In genomic region chr4:9214701-9215100, GRCh38 we compare ENCODE assay signal across 6 cellular contexts. TPM values are rescaled to one million over a fixed set of nuclear protein-coding genes. Genes with fewer than 3 reads are reported as not detected.
"Had no signal": no experiment of that assay in that cellular context is flagged by ENCODE, and none has a peak within 500 bp of the region (broad histone marks: within the 10 kb centered on the region; RNA-seq: fewer than 3 reads in every experiment).

No MANE protein-coding gene starts in this region.

RNA-seq across cellular contexts. Expression of gene USP17L11, which starts 0.5 kb away (rescaled TPM):
- total RNA-seq: activated CD4-positive, alpha-beta memory T cell treated with anti-CD3 and anti-CD28 coated beads for 36 hours; activated naive CD8-positive, alpha-beta T cell treated with anti-CD3 and anti-CD28 coated beads, Interleukin-2, amount 10 ng/mL, durations not matched to agents 7 days and 5 days; activated T-cell treated with anti-CD3 and anti-CD28 coated beads, Interleukin-2, amount 50 U/mL, for 72 hours; astrocyte; IMR-90; SK-MEL-5 had no signal
- polyA plus RNA-seq: IMR-90 had no signal

RNA-seq across cellular contexts. Expression of gene USP17L10, which starts 4.2 kb away (rescaled TPM):
- total RNA-seq: activated CD4-positive, alpha-beta memory T cell treated with anti-CD3 and anti-CD28 coated beads for 36 hours; activated naive CD8-positive, alpha-beta T cell treated with anti-CD3 and anti-CD28 coated beads, Interleukin-2, amount 10 ng/mL, durations not matched to agents 7 days and 5 days; activated T-cell treated with anti-CD3 and anti-CD28 coated beads, Interleukin-2, amount 50 U/mL, for 72 hours; astrocyte; IMR-90; SK-MEL-5 had no signal
- polyA plus RNA-seq: IMR-90 had no signal

RNA-seq across cellular contexts. Expression of gene USP17L12, which starts 5.3 kb away (rescaled TPM):
- total RNA-seq: activated CD4-positive, alpha-beta memory T cell treated with anti-CD3 and anti-CD28 coated beads for 36 hours; activated naive CD8-positive, alpha-beta T cell treated with anti-CD3 and anti-CD28 coated beads, Interleukin-2, amount 10 ng/mL, durations not matched to agents 7 days and 5 days; activated T-cell treated with anti-CD3 and anti-CD28 coated beads, Interleukin-2, amount 50 U/mL, for 72 hours; astrocyte; IMR-90; SK-MEL-5 had no signal
- polyA plus RNA-seq: IMR-90 had no signal

RNA-seq across cellular contexts. Expression of gene USP17L13, which starts 10.0 kb away (rescaled TPM):
- total RNA-seq: activated CD4-positive, alpha-beta memory T cell treated with anti-CD3 and anti-CD28 coated beads for 36 hours; activated naive CD8-positive, alpha-beta T cell treated with anti-CD3 and anti-CD28 coated beads, Interleukin-2, amount 10 ng/mL, durations not matched to agents 7 days and 5 days; activated T-cell treated with anti-CD3 and anti-CD28 coated beads, Interleukin-2, amount 50 U/mL, for 72 hours; astrocyte; IMR-90; SK-MEL-5 had no signal
- polyA plus RNA-seq: IMR-90 had no signal

RNA-seq across cellular contexts. Expression of gene USP17L15, which starts 19.5 kb away (rescaled TPM):
- total RNA-seq: activated CD4-positive, alpha-beta memory T cell treated with anti-CD3 and anti-CD28 coated beads for 36 hours; activated naive CD8-positive, alpha-beta T cell treated with anti-CD3 and anti-CD28 coated beads, Interleukin-2, amount 10 ng/mL, durations not matched to agents 7 days and 5 days; activated T-cell treated with anti-CD3 and anti-CD28 coated beads, Interleukin-2, amount 50 U/mL, for 72 hours; astrocyte; IMR-90; SK-MEL-5 had no signal
- polyA plus RNA-seq: IMR-90 had no signal
